ENCODE assay signal across 1 cellular context in genomic region chr2:42092084-42092996, GRCh38.
TF ChIP-seq lines count a peak whose summit lies in the region.

No MANE protein-coding gene starts in this region.

TF ChIP-seq in HepG2, 621 proteins besides CTCF, POLR2A, EP300 and RAD21 (continued from another document and continues in another):
- TF ChIP-seq PRDM15 (CRISPR knock-in tag; IDR thresholded peaks at IDR 0.05) (no peak), SMARCE1 (IDR thresholded peaks at IDR 0.05; ENCODE audit: borderline replicate concordance) (no peak), JUN (CRISPR knock-in tag; IDR thresholded peaks at IDR 0.05) (0 out of 2 replicates have a peak, but pooled peaks have one; percentile 45), AGO2 (optimal IDR thresholded peaks at IDR 0.05; ENCODE audit: low read depth, low read length) (no peak), RFXAP (CRISPR knock-in tag; IDR thresholded peaks at IDR 0.05; ENCODE audit: borderline replicate concordance) (peak; percentile 74; the same call in 1 of the 2 replicates), MED1 (CRISPR knock-in tag; IDR thresholded peaks at IDR 0.05) (peak; percentile 98), MIXL1 (CRISPR knock-in tag; IDR thresholded peaks at IDR 0.05) (peak; percentile 90), CREB1 (IDR thresholded peaks at IDR 0.05) (peak; percentile 27; the same call in 1 of the 2 replicates), CREB1 (CRISPR knock-in tag; IDR thresholded peaks at IDR 0.05) (peak; percentile 78), HINFP (CRISPR knock-in tag; IDR thresholded peaks at IDR 0.05; ENCODE audit: low read depth) (no peak; the same call in 1 of the 2 replicates), ZNF3 (CRISPR knock-in tag; IDR thresholded peaks at IDR 0.05) (no peak), ZKSCAN1 (IDR thresholded peaks at IDR 0.05; ENCODE audit: low read length) (peak; percentile 96), MAZ (IDR thresholded peaks at IDR 0.05; ENCODE audit: borderline replicate concordance, low read depth, low read length) (0 out of 2 replicates have a peak, but pooled peaks have one; percentile 19), MAZ (CRISPR knock-in tag; IDR thresholded peaks at IDR 0.05; ENCODE audit: low read depth) (no peak), GABPB1 (CRISPR knock-in tag; IDR thresholded peaks at IDR 0.05) (no peak; the same call in 1 of the 2 replicates), HMGA1 (CRISPR knock-in tag; conservative IDR thresholded peaks at IDR 0.05) (no peak), JUNB (CRISPR knock-in tag; IDR thresholded peaks at IDR 0.05; ENCODE audit: borderline replicate concordance) (no peak), THAP8 (CRISPR knock-in tag; IDR thresholded peaks at IDR 0.05; ENCODE audit: borderline replicate concordance) (no peak), ZNF747 (CRISPR knock-in tag; IDR thresholded peaks at IDR 0.05; ENCODE audit: borderline replicate concordance) (no peak), FLYWCH1 (CRISPR knock-in tag; IDR thresholded peaks at IDR 0.05) (no peak), ZSCAN25 (CRISPR knock-in tag; IDR thresholded peaks at IDR 0.05) (0 out of 2 replicates have a peak, but pooled peaks have one; percentile 14), TCF7 (IDR thresholded peaks at IDR 0.05; ENCODE audit: low read depth) (peak; percentile 66), ZNF275 (CRISPR knock-in tag; IDR thresholded peaks at IDR 0.05; ENCODE audit: borderline replicate concordance) (no peak), ZNF740 (CRISPR knock-in tag; IDR thresholded peaks at IDR 0.05) (no peak), HOMEZ (CRISPR knock-in tag; IDR thresholded peaks at IDR 0.05; ENCODE audit: low read depth) (peak; percentile 59; the same call in 1 of the 2 replicates), RXRA (CRISPR knock-in tag; IDR thresholded peaks at IDR 0.05) (peak; percentile 78; the same call in 1 of the 2 replicates), ZNF598 (CRISPR knock-in tag; IDR thresholded peaks at IDR 0.05; ENCODE audit: borderline replicate concordance) (no peak), KLF16 (CRISPR knock-in tag; IDR thresholded peaks at IDR 0.05) (peak in 1 of 2 experiments; percentile 77; a peak in 1 of 4 replicates), ZFY (CRISPR knock-in tag; IDR thresholded peaks at IDR 0.05) (0 out of 2 replicates have a peak, but pooled peaks have one; percentile 36), NCOR1 (IDR thresholded peaks at IDR 0.05; ENCODE audit: borderline replicate concordance, low read length) (peak; percentile 88; the same call in 1 of the 2 replicates), ATF7-NPFF (CRISPR knock-in tag; IDR thresholded peaks at IDR 0.05; ENCODE audit: low read depth) (peak; percentile 65; the same call in 1 of the 2 replicates), KLF12 (CRISPR knock-in tag; IDR thresholded peaks at IDR 0.05; ENCODE audit: borderline replicate concordance) (peak; percentile 66; the same call in 1 of the 2 replicates), FOSL2 (CRISPR knock-in tag; IDR thresholded peaks at IDR 0.05) (peak; percentile 88), ZNF232 (CRISPR knock-in tag; IDR thresholded peaks at IDR 0.05; ENCODE audit: borderline replicate concordance) (no peak), ZNF280D (CRISPR knock-in tag; IDR thresholded peaks at IDR 0.05) (peak; percentile 86; the same call in 1 of the 2 replicates), NFE2L2 (IDR thresholded peaks at IDR 0.05; ENCODE audit: low read length) (no peak), MAX (IDR thresholded peaks at IDR 0.05) (peak; percentile 93), ZNF264 (CRISPR knock-in tag; IDR thresholded peaks at IDR 0.05) (peak; percentile 92), CREB3 (CRISPR knock-in tag; IDR thresholded peaks at IDR 0.05) (no peak), ZNF34 (CRISPR knock-in tag; IDR thresholded peaks at IDR 0.05; ENCODE audit: borderline replicate concordance) (0 out of 2 replicates have a peak, but pooled peaks have one; percentile 45), ZNF639 (CRISPR knock-in tag; conservative IDR thresholded peaks at IDR 0.05) (peak; percentile 60; the same call in 1 of the 2 replicates), RCOR2 (CRISPR knock-in tag; IDR thresholded peaks at IDR 0.05) (peak; percentile 98), ZNF563 (CRISPR knock-in tag; IDR thresholded peaks at IDR 0.05) (no peak), ZNF350 (CRISPR knock-in tag; IDR thresholded peaks at IDR 0.05; ENCODE audit: borderline replicate concordance, low read depth) (0 out of 2 replicates have a peak, but pooled peaks have one; percentile 49), PAWR (CRISPR knock-in tag; IDR thresholded peaks at IDR 0.05; ENCODE audit: borderline replicate concordance) (0 out of 2 replicates have a peak, but pooled peaks have one; percentile 38), ZNF362 (CRISPR knock-in tag; IDR thresholded peaks at IDR 0.05; ENCODE audit: borderline replicate concordance) (no peak; the same call in 1 of the 2 replicates), ZBTB34 (CRISPR knock-in tag; IDR thresholded peaks at IDR 0.05) (no peak)
